31 cellular contexts compared by ENCODE assay signal in genomic region chr9:120539951-120540350, GRCh38.
"Had no signal": no experiment of that assay in that cellular context is flagged by ENCODE, and none has a peak within 500 bp of the region (broad histone marks: within the 10 kb centered on the region; RNA-seq: fewer than 3 reads in every experiment).

No MANE protein-coding gene starts in this region.

- H3K27me3 Mint-ChIP-seq: activated CD4-positive, alpha-beta memory T cell treated with anti-CD3 and anti-CD28 coated beads, Interleukin-2, amount 10 ng/mL, durations not matched to agents 7 days and 5 days; activated CD4-positive, alpha-beta T cell treated with anti-CD3 and anti-CD28 coated beads, Interleukin-2, amount 10 ng/mL, durations not matched to agents 7 days and 5 days; activated naive CD4-positive, alpha-beta T cell treated with anti-CD3 and anti-CD28 coated beads, Interleukin-2, amount 50 U/mL, for 24 hours; activated naive CD8-positive, alpha-beta T cell treated with anti-CD3 and anti-CD28 coated beads for 36 hours; activated naive CD8-positive, alpha-beta T cell treated with anti-CD3 and anti-CD28 coated beads, Interleukin-2, amount 50 U/mL, for 24 hours; T-helper 17 cell had no signal

- H3K4me3 Mint-ChIP-seq: activated CD4-positive, alpha-beta memory T cell treated with anti-CD3 and anti-CD28 coated beads, Interleukin-2, amount 10 ng/mL, durations not matched to agents 7 days and 5 days; activated CD4-positive, alpha-beta T cell treated with anti-CD3 and anti-CD28 coated beads, Interleukin-2, amount 10 ng/mL, durations not matched to agents 7 days and 5 days; activated naive CD4-positive, alpha-beta T cell treated with anti-CD3 and anti-CD28 coated beads for 36 hours; activated naive CD4-positive, alpha-beta T cell treated with anti-CD3 and anti-CD28 coated beads, Interleukin-2, amount 50 U/mL, for 24 hours; activated naive CD8-positive, alpha-beta T cell treated with anti-CD3 and anti-CD28 coated beads for 36 hours; activated naive CD8-positive, alpha-beta T cell treated with anti-CD3 and anti-CD28 coated beads, Interleukin-2, amount 50 U/mL, for 24 hours; activated T-helper 1 cell treated with anti-CD3 and anti-CD28 coated beads, Interleukin-12 subunit alpha, Interleukin-12 subunit beta, Interleukin-2, Interleukin-4 antibody, amounts not matched to agents 30 ng/mL and 10 ng/mL and 1 ng/mL, durations not matched to agents 14 hours and 24 hours and 36 hours; T-helper 17 cell; T-helper 2 cell treated with Interferon-gamma antibody and Interleukin-4, amounts not matched to agents 5 μg/mL and 100 μg/mL, for 36 hours; WTC11 had no signal

- H3K9me3 ChIP-seq: adrenal gland, body of pancreas, esophagus squamous epithelium had no signal

- H3K9me3 Mint-ChIP-seq: activated CD4-positive, alpha-beta memory T cell treated with anti-CD3 and anti-CD28 coated beads, Interleukin-2, amount 10 ng/mL, durations not matched to agents 7 days and 5 days; activated CD4-positive, alpha-beta T cell treated with anti-CD3 and anti-CD28 coated beads, Interleukin-2, amount 10 ng/mL, durations not matched to agents 7 days and 5 days; activated naive CD4-positive, alpha-beta T cell treated with anti-CD3 and anti-CD28 coated beads for 36 hours; activated naive CD4-positive, alpha-beta T cell treated with anti-CD3 and anti-CD28 coated beads, Interleukin-2, amount 50 U/mL, for 24 hours; activated naive CD8-positive, alpha-beta T cell treated with anti-CD3 and anti-CD28 coated beads for 36 hours; activated naive CD8-positive, alpha-beta T cell treated with anti-CD3 and anti-CD28 coated beads, Interleukin-2, amount 50 U/mL, for 24 hours; activated T-helper 1 cell treated with anti-CD3 and anti-CD28 coated beads, Interleukin-12 subunit alpha, Interleukin-12 subunit beta, Interleukin-2, Interleukin-4 antibody, amounts not matched to agents 30 ng/mL and 10 ng/mL and 1 ng/mL, durations not matched to agents 14 hours and 24 hours and 36 hours; activated T-helper 2 cell treated with anti-CD3 and anti-CD28 coated beads, Interferon-gamma antibody, Interleukin-2, Interleukin-4, amounts not matched to agents 10 μg/mL and 5 μg/mL and 100 μg/mL, durations not matched to agents 14 hours and 24 hours and 36 hours; T-helper 2 cell treated with Interferon-gamma antibody and Interleukin-4, amounts not matched to agents 5 μg/mL and 100 μg/mL, for 36 hours; WTC11 had no signal

- H3K27ac ChIP-seq: adrenal gland, body of pancreas, epithelial cell of prostate, esophagus squamous epithelium had no signal

- H3K4me1 ChIP-seq: adrenal gland, body of pancreas had no signal

- H3K27ac Mint-ChIP-seq: activated CD4-positive, alpha-beta memory T cell treated with anti-CD3 and anti-CD28 coated beads, Interleukin-2, amount 10 ng/mL, durations not matched to agents 7 days and 5 days; activated CD4-positive, alpha-beta T cell treated with anti-CD3 and anti-CD28 coated beads, Interleukin-2, amount 10 ng/mL, durations not matched to agents 7 days and 5 days; activated naive CD4-positive, alpha-beta T cell treated with anti-CD3 and anti-CD28 coated beads for 36 hours; activated naive CD4-positive, alpha-beta T cell treated with anti-CD3 and anti-CD28 coated beads, Interleukin-2, amount 50 U/mL, for 24 hours; activated naive CD8-positive, alpha-beta T cell treated with anti-CD3 and anti-CD28 coated beads for 36 hours; activated naive CD8-positive, alpha-beta T cell treated with anti-CD3 and anti-CD28 coated beads, Interleukin-2, amount 50 U/mL, for 24 hours; activated T-helper 2 cell treated with anti-CD3 and anti-CD28 coated beads, Interferon-gamma antibody, Interleukin-2, Interleukin-4, amounts not matched to agents 10 μg/mL and 5 μg/mL and 100 μg/mL, durations not matched to agents 14 hours and 24 hours and 36 hours; T-helper 17 cell; T-helper 2 cell treated with Interferon-gamma antibody and Interleukin-4, amounts not matched to agents 5 μg/mL and 100 μg/mL, for 36 hours had no signal

- H3K27me3 ChIP-seq: adrenal gland, body of pancreas, esophagus squamous epithelium had no signal

- H3K4me1 Mint-ChIP-seq: activated CD4-positive, alpha-beta memory T cell treated with anti-CD3 and anti-CD28 coated beads, Interleukin-2, amount 10 ng/mL, durations not matched to agents 7 days and 5 days; activated CD4-positive, alpha-beta T cell treated with anti-CD3 and anti-CD28 coated beads, Interleukin-2, amount 10 ng/mL, durations not matched to agents 7 days and 5 days; activated naive CD4-positive, alpha-beta T cell treated with anti-CD3 and anti-CD28 coated beads, Interleukin-2, amount 50 U/mL, for 24 hours; WTC11 had no signal

- H3K4me3 ChIP-seq: adrenal gland, body of pancreas, esophagus squamous epithelium had no signal

- DNase-seq: activated CD4-positive, alpha-beta memory T cell treated with anti-CD3 and anti-CD28 coated beads, Interleukin-2, amount 10 ng/mL, durations not matched to agents 7 days and 5 days; activated CD4-positive, alpha-beta T cell treated with anti-CD3 and anti-CD28 coated beads for 1 hour; activated CD4-positive, alpha-beta T cell treated with anti-CD3 and anti-CD28 coated beads for 4 hours; activated CD4-positive, alpha-beta T cell treated with anti-CD3 and anti-CD28 coated beads, Interleukin-2, amount 10 ng/mL, durations not matched to agents 7 days and 5 days; activated CD4-positive, alpha-beta T cell treated with anti-CD3 and anti-CD28 coated beads, Interleukin-2, amount 50 U/mL, for 4 hours; activated CD8-positive, alpha-beta memory T cell treated with anti-CD3 and anti-CD28 coated beads, Interleukin-2, amount 50 U/mL, for 48 hours; activated effector memory CD4-positive, alpha-beta T cell treated with anti-CD3 and anti-CD28 coated beads, Interleukin-2, amount 50 U/mL, for 16 hours; activated naive CD4-positive, alpha-beta T cell treated with anti-CD3 and anti-CD28 coated beads for 36 hours; activated naive CD8-positive, alpha-beta T cell treated with anti-CD3 and anti-CD28 coated beads for 36 hours; activated naive CD8-positive, alpha-beta T cell treated with anti-CD3 and anti-CD28 coated beads, Interleukin-2, amount 50 U/mL, for 24 hours; activated T-cell treated with anti-CD3 and anti-CD28 coated beads for 4 hours; activated T-cell treated with anti-CD3 and anti-CD28 coated beads, Interleukin-2, amount 50 U/mL, for 48 hours; adrenal gland; amygdala; aorta; body of pancreas; caudate nucleus; cortex of kidney; dermis blood vessel endothelial cell; effector CD8-positive, alpha-beta T cell; esophagus squamous epithelium; head of caudate nucleus; T-helper 1 cell; T-helper 17 cell; T1000 had no signal
